Comparison of ENCODE assay signal across 1 cellular context in genomic region chr3:140842984-140843649, GRCh38.
TF ChIP-seq lines count a peak whose summit lies in the region.

No MANE protein-coding gene starts in this region.

TF ChIP-seq in GM12878, 131 proteins besides CTCF, POLR2A, EP300 and RAD21 (continued from another document and continues in another):
- TF ChIP-seq BRCA1 (IDR thresholded peaks at IDR 0.05; ENCODE audit: low read depth, low read length): no peak
- no peak for TF ChIP-seq NRF1 (conservative IDR thresholded peaks at IDR 0.05; ENCODE audit: low read depth, low read length)
- no peak for TF ChIP-seq POLR2AphosphoS5 (IDR thresholded peaks at IDR 0.05; ENCODE audit: low read length)
- no peak for TF ChIP-seq USF1 (IDR thresholded peaks at IDR 0.05; ENCODE audit: borderline replicate concordance, extremely low read length, insufficient read depth, low read depth, low read length)
- no peak for TF ChIP-seq NFXL1 (IDR thresholded peaks at IDR 0.05; ENCODE audit: borderline replicate concordance)
- TF ChIP-seq JUND (IDR thresholded peaks at IDR 0.05; ENCODE audit: low read depth, low read length): no peak
- TF ChIP-seq, protein P1, sequence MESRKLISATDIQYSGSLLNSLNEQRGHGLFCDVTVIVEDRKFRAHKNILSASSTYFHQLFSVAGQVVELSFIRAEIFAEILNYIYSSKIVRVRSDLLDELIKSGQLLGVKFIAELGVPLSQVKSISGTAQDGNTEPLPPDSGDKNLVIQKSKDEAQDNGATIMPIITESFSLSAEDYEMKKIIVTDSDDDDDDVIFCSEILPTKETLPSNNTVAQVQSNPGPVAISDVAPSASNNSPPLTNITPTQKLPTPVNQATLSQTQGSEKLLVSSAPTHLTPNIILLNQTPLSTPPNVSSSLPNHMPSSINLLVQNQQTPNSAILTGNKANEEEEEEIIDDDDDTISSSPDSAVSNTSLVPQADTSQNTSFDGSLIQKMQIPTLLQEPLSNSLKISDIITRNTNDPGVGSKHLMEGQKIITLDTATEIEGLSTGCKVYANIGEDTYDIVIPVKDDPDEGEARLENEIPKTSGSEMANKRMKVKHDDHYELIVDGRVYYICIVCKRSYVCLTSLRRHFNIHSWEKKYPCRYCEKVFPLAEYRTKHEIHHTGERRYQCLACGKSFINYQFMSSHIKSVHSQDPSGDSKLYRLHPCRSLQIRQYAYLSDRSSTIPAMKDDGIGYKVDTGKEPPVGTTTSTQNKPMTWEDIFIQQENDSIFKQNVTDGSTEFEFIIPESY (IDR thresholded peaks at IDR 0.05): no peak
- TF ChIP-seq KDM1A (IDR thresholded peaks at IDR 0.05; ENCODE audit: borderline replicate concordance): no peak
- TF ChIP-seq SUZ12 (IDR thresholded peaks at IDR 0.05; ENCODE audit: unreplicated experiment): no peak
- TF ChIP-seq MYC (IDR thresholded peaks at IDR 0.05; ENCODE audit: insufficient read depth, insufficient read length, insufficient replicate concordance, low read length, severe bottlenecking): no peak
- peak; percentile 95 for TF ChIP-seq IRF4 (IDR thresholded peaks at IDR 0.05; ENCODE audit: low read depth, low read length)
- no peak for TF ChIP-seq TARDBP (IDR thresholded peaks at IDR 0.05; ENCODE audit: borderline replicate concordance)
- peak; percentile 91 for TF ChIP-seq EED (IDR thresholded peaks at IDR 0.05; ENCODE audit: low read depth)
- TF ChIP-seq, protein P2, sequence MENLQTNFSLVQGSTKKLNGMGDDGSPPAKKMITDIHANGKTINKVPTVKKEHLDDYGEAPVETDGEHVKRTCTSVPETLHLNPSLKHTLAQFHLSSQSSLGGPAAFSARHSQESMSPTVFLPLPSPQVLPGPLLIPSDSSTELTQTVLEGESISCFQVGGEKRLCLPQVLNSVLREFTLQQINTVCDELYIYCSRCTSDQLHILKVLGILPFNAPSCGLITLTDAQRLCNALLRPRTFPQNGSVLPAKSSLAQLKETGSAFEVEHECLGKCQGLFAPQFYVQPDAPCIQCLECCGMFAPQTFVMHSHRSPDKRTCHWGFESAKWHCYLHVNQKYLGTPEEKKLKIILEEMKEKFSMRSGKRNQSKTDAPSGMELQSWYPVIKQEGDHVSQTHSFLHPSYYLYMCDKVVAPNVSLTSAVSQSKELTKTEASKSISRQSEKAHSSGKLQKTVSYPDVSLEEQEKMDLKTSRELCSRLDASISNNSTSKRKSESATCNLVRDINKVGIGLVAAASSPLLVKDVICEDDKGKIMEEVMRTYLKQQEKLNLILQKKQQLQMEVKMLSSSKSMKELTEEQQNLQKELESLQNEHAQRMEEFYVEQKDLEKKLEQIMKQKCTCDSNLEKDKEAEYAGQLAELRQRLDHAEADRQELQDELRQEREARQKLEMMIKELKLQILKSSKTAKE (IDR thresholded peaks at IDR 0.05; ENCODE audit: low read depth, poor library complexity, severe bottlenecking): no peak
- no peak for TF ChIP-seq HSF1 (IDR thresholded peaks at IDR 0.05; ENCODE audit: low read depth, low read length)
- no peak for TF ChIP-seq CREB1 (IDR thresholded peaks at IDR 0.05; ENCODE audit: low read depth)
- TF ChIP-seq, protein P3, sequence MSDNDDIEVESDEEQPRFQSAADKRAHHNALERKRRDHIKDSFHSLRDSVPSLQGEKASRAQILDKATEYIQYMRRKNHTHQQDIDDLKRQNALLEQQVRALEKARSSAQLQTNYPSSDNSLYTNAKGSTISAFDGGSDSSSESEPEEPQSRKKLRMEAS (IDR thresholded peaks at IDR 0.05; ENCODE audit: low read depth, low read length): no peak
- 0 out of 2 replicates have a peak, but pooled peaks have one; percentile 25 for TF ChIP-seq ZNF217 (IDR thresholded peaks at IDR 0.05)
- TF ChIP-seq, protein P4, sequence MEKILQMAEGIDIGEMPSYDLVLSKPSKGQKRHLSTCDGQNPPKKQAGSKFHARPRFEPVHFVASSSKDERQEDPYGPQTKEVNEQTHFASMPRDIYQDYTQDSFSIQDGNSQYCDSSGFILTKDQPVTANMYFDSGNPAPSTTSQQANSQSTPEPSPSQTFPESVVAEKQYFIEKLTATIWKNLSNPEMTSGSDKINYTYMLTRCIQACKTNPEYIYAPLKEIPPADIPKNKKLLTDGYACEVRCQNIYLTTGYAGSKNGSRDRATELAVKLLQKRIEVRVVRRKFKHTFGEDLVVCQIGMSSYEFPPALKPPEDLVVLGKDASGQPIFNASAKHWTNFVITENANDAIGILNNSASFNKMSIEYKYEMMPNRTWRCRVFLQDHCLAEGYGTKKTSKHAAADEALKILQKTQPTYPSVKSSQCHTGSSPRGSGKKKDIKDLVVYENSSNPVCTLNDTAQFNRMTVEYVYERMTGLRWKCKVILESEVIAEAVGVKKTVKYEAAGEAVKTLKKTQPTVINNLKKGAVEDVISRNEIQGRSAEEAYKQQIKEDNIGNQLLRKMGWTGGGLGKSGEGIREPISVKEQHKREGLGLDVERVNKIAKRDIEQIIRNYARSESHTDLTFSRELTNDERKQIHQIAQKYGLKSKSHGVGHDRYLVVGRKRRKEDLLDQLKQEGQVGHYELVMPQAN (conservative IDR thresholded peaks at IDR 0.05): no peak
- TF ChIP-seq BMI1 (IDR thresholded peaks at IDR 0.05; ENCODE audit: borderline replicate concordance): peak; percentile 76
- 0 out of 4 replicates have a peak, but pooled peaks of 1 of the 2 experiments have one; percentile 26 for TF ChIP-seq CEBPB (IDR thresholded peaks at IDR 0.05; ENCODE audit: borderline replicate concordance in 1 of 2, low read depth in 2 of 2, low read length in 2 of 2)
- no peak for TF ChIP-seq STAT3 (IDR thresholded peaks at IDR 0.05; ENCODE audit: low read depth, low read length)
- TF ChIP-seq IKZF2 (IDR thresholded peaks at IDR 0.05): peak; percentile 97 to 98
- TF ChIP-seq STAT1 (conservative IDR thresholded peaks at IDR 0.05): no peak
- TF ChIP-seq, protein P5, sequence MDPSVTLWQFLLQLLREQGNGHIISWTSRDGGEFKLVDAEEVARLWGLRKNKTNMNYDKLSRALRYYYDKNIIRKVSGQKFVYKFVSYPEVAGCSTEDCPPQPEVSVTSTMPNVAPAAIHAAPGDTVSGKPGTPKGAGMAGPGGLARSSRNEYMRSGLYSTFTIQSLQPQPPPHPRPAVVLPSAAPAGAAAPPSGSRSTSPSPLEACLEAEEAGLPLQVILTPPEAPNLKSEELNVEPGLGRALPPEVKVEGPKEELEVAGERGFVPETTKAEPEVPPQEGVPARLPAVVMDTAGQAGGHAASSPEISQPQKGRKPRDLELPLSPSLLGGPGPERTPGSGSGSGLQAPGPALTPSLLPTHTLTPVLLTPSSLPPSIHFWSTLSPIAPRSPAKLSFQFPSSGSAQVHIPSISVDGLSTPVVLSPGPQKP (IDR thresholded peaks at IDR 0.05; ENCODE audit: low read depth, low read length): no peak
- no peak for TF ChIP-seq FOXM1 (IDR thresholded peaks at IDR 0.05; ENCODE audit: low read depth, low read length)
- TF ChIP-seq ZZZ3 (IDR thresholded peaks at IDR 0.05; ENCODE audit: control insufficient read depth, insufficient read length, low read depth): no peak
- TF ChIP-seq BCL11A (IDR thresholded peaks at IDR 0.05; ENCODE audit: low read depth, low read length): peak; percentile 92
- no peak for TF ChIP-seq NFYA (IDR thresholded peaks at IDR 0.05; ENCODE audit: borderline replicate concordance, low read depth, low read length)
- TF ChIP-seq RUNX3 (IDR thresholded peaks at IDR 0.05; ENCODE audit: low read length): peak; percentile 49
- no peak for TF ChIP-seq MYB (IDR thresholded peaks at IDR 0.05; ENCODE audit: borderline replicate concordance, low read depth, low read length)
- TF ChIP-seq IKZF1 (conservative IDR thresholded peaks at IDR 0.05): peak; percentile 93
- TF ChIP-seq ESRRA (IDR thresholded peaks at IDR 0.05; ENCODE audit: low read length): no peak
- no peak for TF ChIP-seq CBX3 (IDR thresholded peaks at IDR 0.05; ENCODE audit: borderline replicate concordance, low read depth)
- TF ChIP-seq ZBED1 (IDR thresholded peaks at IDR 0.05; ENCODE audit: borderline replicate concordance): no peak
- peak; percentile 98 for TF ChIP-seq SPI1 (IDR thresholded peaks at IDR 0.05; ENCODE audit: borderline replicate concordance, insufficient read depth, low read depth, low read length)
- no peak for TF ChIP-seq CHD1 (IDR thresholded peaks at IDR 0.05; ENCODE audit: low read depth, low read length)
- no peak for TF ChIP-seq KLF5 (IDR thresholded peaks at IDR 0.05; ENCODE audit: partially characterized antibody)
- TF ChIP-seq CREM (IDR thresholded peaks at IDR 0.05; ENCODE audit: low read depth): peak; percentile 49; the same call in 1 of the 2 replicates
- no peak for TF ChIP-seq E4F1 (IDR thresholded peaks at IDR 0.05; ENCODE audit: borderline replicate concordance, partially characterized antibody)
- TF ChIP-seq RBBP5 (conservative IDR thresholded peaks at IDR 0.05): no peak
- TF ChIP-seq ZBTB40 (IDR thresholded peaks at IDR 0.05; ENCODE audit: borderline replicate concordance): no peak
- peak; percentile 60; the same call in 1 of the 2 replicates for TF ChIP-seq TCF3 (IDR thresholded peaks at IDR 0.05; ENCODE audit: borderline replicate concordance, insufficient read depth, low read depth, low read length)
- no peak for TF ChIP-seq TAF1 (IDR thresholded peaks at IDR 0.05; ENCODE audit: borderline replicate concordance, low read depth, low read length)
- TF ChIP-seq ZNF622 (IDR thresholded peaks at IDR 0.05): no peak
- TF ChIP-seq HDGF (IDR thresholded peaks at IDR 0.05): no peak
- no peak; the same call in 1 of the 2 replicates for TF ChIP-seq ZNF24 (IDR thresholded peaks at IDR 0.05)
